4 cellular contexts compared by ENCODE assay signal in the genomic region with DNA sequence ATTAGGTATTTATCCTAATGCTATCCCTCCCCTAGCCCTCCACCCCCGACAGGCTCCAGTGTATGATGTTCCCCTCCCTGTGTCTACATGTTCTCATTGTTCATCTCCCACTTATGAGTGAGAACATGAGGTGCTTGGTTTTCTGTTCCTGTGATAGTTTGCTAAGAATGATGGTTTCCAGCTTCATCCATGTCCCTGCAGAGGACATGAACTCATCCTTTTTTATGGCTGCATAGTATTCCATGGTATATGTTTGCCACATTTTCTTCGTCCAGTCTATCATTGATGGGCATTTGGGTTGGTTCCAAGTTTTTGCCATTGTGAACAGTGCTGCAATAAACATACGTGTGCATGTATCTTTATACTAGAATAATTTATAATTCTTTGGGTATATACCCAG. TPM values are rescaled to one million over a fixed set of nuclear protein-coding genes. Genes with fewer than 3 reads are reported as not detected.
"Had no signal": no experiment of that assay in that cellular context is flagged by ENCODE, and none has a peak within 500 bp of the region (broad histone marks: within the 10 kb centered on the region; RNA-seq: fewer than 3 reads in every experiment).

No MANE protein-coding gene starts in this region.

RNA-seq across cellular contexts. Expression of a gene that starts 10.4 kb away (rescaled TPM):
- total RNA-seq: HepG2, HT-29, HT1080, IMR-90 had no signal
- polyA plus RNA-seq: HepG2, IMR-90 had no signal
